8 cellular contexts compared by ENCODE assay signal in the genomic region with DNA sequence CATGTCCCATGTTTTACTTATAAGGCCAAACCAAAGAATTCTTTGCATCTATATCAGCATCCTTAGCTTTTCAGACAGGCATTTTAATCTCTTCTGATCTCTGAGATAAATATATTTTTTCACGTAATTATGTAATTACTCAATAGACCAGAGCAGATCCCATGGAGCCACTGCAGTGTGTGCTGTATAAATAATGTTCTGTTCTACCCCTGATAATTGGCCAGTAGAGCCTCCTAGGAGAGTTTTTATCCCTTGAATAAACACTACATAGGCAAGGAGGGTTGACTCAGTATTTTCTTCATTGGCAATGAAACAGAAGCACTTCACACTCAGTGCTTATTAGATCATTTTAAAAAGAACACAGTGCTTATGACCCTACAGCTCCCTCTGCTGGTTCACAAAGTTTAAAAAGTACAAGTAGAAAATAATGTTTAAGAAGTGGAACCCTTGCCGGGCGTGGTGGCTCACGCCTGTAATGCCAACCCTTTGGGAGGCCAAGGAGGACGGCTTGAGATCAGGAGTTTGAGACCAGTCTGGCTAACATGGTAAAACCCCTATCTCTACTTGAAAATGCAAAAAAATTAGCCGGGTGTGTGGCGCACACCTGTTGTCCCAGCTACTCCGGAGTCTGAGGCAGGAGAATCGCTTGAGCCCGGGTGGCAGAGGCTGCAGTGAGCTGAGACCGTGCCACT.
DNase-seq lines count a peak whose midpoint lies in the region; ATAC-seq and TF ChIP-seq lines count a peak whose summit lies in the region.

No MANE protein-coding gene starts in this region.

- H2AFZ ChIP-seq in neuronal stem cell (ENCODE audit: low read length) = no peak overlapping the region

- no peak overlapping the region for H3K4me2 ChIP-seq in neuronal stem cell (ENCODE audit: insufficient read depth, low read length, poor library complexity, severe bottlenecking)

- H2BK120ac ChIP-seq in neuronal stem cell (ENCODE audit: low read depth, low read length) = no peak overlapping the region

- peak; percentile 88 for TF ChIP-seq CTCF in 22Rv1 (IDR thresholded peaks at IDR 0.05)

- H3K4me1 ChIP-seq in neuronal stem cell (ENCODE audit: control insufficient read depth in 2 of 2, insufficient read depth in 1 of 2, low read depth in 1 of 2, low read length in 2 of 2) = peaks cover 0 to 3% of the 10 kb centered on the region in 2 donors

- H3K23ac ChIP-seq in neuronal stem cell (ENCODE audit: low read depth, low read length, poor library complexity) = no peak overlapping the region

- no peak overlapping the region for H2BK15ac ChIP-seq in neuronal stem cell (ENCODE audit: low read length)

- no peak overlapping the region for H3K4ac ChIP-seq in neuronal stem cell (ENCODE audit: low read length)

- H3K14ac ChIP-seq in neuronal stem cell (ENCODE audit: low read length) = no peak overlapping the region

- no peaks in the 10 kb centered on the region for H3K79me1 ChIP-seq in neuronal stem cell (ENCODE audit: low read depth, low read length)

- no peak overlapping the region for H2BK5ac ChIP-seq in neuronal stem cell (ENCODE audit: low read length)

- H3K27ac ChIP-seq in 22Rv1 (peak overlapping the region; percentile 92), neuronal stem cell (replicated peaks; ENCODE audit: low read length) (no peak overlapping the region)

- no peak overlapping the region for H2BK12ac ChIP-seq in neuronal stem cell (ENCODE audit: low read length)

- no peaks in the 10 kb centered on the region for H3K27me3 ChIP-seq in neuronal stem cell (ENCODE audit: control insufficient read depth in 3 of 3, insufficient read depth in 3 of 3, low read depth in 1 of 3, low read length in 3 of 3)

- no peak overlapping the region for H2AK5ac ChIP-seq in neuronal stem cell (ENCODE audit: low read depth, low read length)

- H4K8ac ChIP-seq in neuronal stem cell (ENCODE audit: low read depth, low read length) = no peak overlapping the region

- H4K91ac ChIP-seq in neuronal stem cell (ENCODE audit: low read depth, low read length, poor library complexity) = no peak overlapping the region

- ATAC-seq in HG02759 (IDR thresholded peaks at IDR 0.05; ENCODE audit: unreplicated experiment) = peak; percentile 74

- no peaks in the 10 kb centered on the region for H3K36me3 ChIP-seq in neuronal stem cell (replicated peaks in 1 of 2; ENCODE audit: control insufficient read depth in 2 of 2, insufficient read depth in 2 of 2, low read length in 2 of 2)

- WGBS in neuronal stem cell (ENCODE audit: extremely low coverage in 2 of 2, insufficient read length in 2 of 2, insufficient replicate concordance in 1 of 2), 2 donors = no CpG with 5 or more reads among the region's 11 CpGs

- no peaks in the 10 kb centered on the region for H3K9me3 ChIP-seq in neuronal stem cell (replicated peaks in 1 of 2; ENCODE audit: control insufficient read depth in 2 of 2, insufficient read depth in 1 of 2, low read depth in 1 of 2, low read length in 2 of 2)

- no peak overlapping the region for H3K18ac ChIP-seq in neuronal stem cell (ENCODE audit: low read length)

- H3K4me3 ChIP-seq in neuronal stem cell (ENCODE audit: low read length in 2 of 2) = no peak overlapping the region

- no peak overlapping the region for H3K9ac ChIP-seq in neuronal stem cell (ENCODE audit: low read depth, low read length, poor library complexity)

- peak; percentile 64 for DNase-seq in GM04504 (ENCODE audit: low read depth)
- DNase-seq in NCI-H146 (lab: John Stamatoyannopoulos, UW) = peak; percentile 90
- peak; percentile 54 for DNase-seq in SKM-1 (lab: John Stamatoyannopoulos, UW; ENCODE audit: unreplicated experiment)
- peak; percentile 97 for DNase-seq in fibroblast of peridontal ligament (ENCODE audit: extremely low read depth)
- DNase-seq in neuronal stem cell (ENCODE audit: low spot score) = peak; percentile 52
- DNase-seq in effector CD8-positive, alpha-beta T cell (lab: John Stamatoyannopoulos, UW) = no peak
